8 cellular contexts compared by ENCODE assay signal in genomic region chr9:97398999-97399758, GRCh38. TPM values are rescaled to one million over a fixed set of nuclear protein-coding genes. Genes with fewer than 3 reads are reported as not detected.
DNase-seq lines count a peak whose midpoint lies in the region; ATAC-seq and TF ChIP-seq lines count a peak whose summit lies in the region.

No MANE protein-coding gene starts in this region.

- H3K9me2 ChIP-seq in PC-3 (replicated peaks; ENCODE audit: low read length): no peaks in the 10 kb centered on the region

- TF ChIP-seq EP300 in ovary (IDR thresholded peaks at IDR 0.05) (no peak), transverse colon (IDR thresholded peaks at IDR 0.05; ENCODE audit: low read depth) (no peak)

- H3K9me3 ChIP-seq in DND-41 (ENCODE audit: insufficient read depth, low read length, severe bottlenecking) (peaks cover 6% of the 10 kb centered on the region), PC-3 (ENCODE audit: low read length) (0 out of 2 replicates have a peak, but pooled peaks cover 5% of the 10 kb centered on the region), ovary (no peaks in the 10 kb centered on the region), transverse colon (peaks cover 4 to 14% of the 10 kb centered on the region in 2 donors)

- H3K79me2 ChIP-seq in DND-41 (ENCODE audit: insufficient read depth, low read length): no peaks in the 10 kb centered on the region
- H3K79me2 ChIP-seq in PC-3 (ENCODE audit: low read length): no peaks in the 10 kb centered on the region

- TF ChIP-seq POLR2A in ovary (IDR thresholded peaks at IDR 0.05): no peak
- no peak for TF ChIP-seq POLR2A in transverse colon (IDR thresholded peaks at IDR 0.05)

- H3K9ac ChIP-seq in DND-41 (ENCODE audit: low read depth, low read length) (no peak overlapping the region), PC-3 (ENCODE audit: low read length) (no peak overlapping the region)

- H4K20me1 ChIP-seq in DND-41 (ENCODE audit: insufficient read depth, low read length) (no peaks in the 10 kb centered on the region), PC-3 (ENCODE audit: low read length) (no peaks in the 10 kb centered on the region)

- H3F3A ChIP-seq in PC-3 (ENCODE audit: low read length, unreplicated experiment): no peaks in the 10 kb centered on the region

- H2AFZ ChIP-seq in DND-41 (ENCODE audit: low read depth, low read length) (peak overlapping the region; percentile 25; the same call in 1 of the 2 replicates), PC-3 (ENCODE audit: low read length) (0 out of 2 replicates have a peak overlapping the region, but pooled peaks have one; percentile 50)

- H3K36me3 ChIP-seq in DND-41 (ENCODE audit: insufficient read depth, low read length) (no peaks in the 10 kb centered on the region), PC-3 (ENCODE audit: low read depth, low read length) (no peaks in the 10 kb centered on the region), ovary (no peaks in the 10 kb centered on the region), transverse colon (no peaks in the 10 kb centered on the region)

- H3K4me1 ChIP-seq in DND-41 (ENCODE audit: insufficient read depth, low read length): no peaks in the 10 kb centered on the region
- peaks cover 18% of the 10 kb centered on the region for H3K4me1 ChIP-seq in PC-3 (ENCODE audit: insufficient read depth, low read length)
- H3K4me1 ChIP-seq in ovary (ENCODE audit: insufficient read depth): no peaks in the 10 kb centered on the region
- peaks cover 0 to 4% (median 0%) of the 10 kb centered on the region in 4 donors for H3K4me1 ChIP-seq in transverse colon

- ATAC-seq in DND-41 (ENCODE audit: insufficient read depth, low read depth) (peak; percentile 82), HG02759 (IDR thresholded peaks at IDR 0.05; ENCODE audit: unreplicated experiment) (peak; percentile 65), PC-3 (peak; percentile 96)

- no peak overlapping the region for H3K27ac ChIP-seq in DND-41 (ENCODE audit: low read length)
- H3K27ac ChIP-seq in PC-3 (ENCODE audit: low read length): peak overlapping the region; percentile 41; the same call in 1 of the 2 replicates
- H3K27ac ChIP-seq in ovary: no peak overlapping the region
- H3K27ac ChIP-seq in transverse colon: no peak overlapping the region

- intact Hi-C loops in PC-3 (cut with micrococcal nuclease) (loop anchor here (1.0 kb wide), 1 partner anchor 12 kb away; no protein-coding TSS in a partner anchor), ovary (cut with DNase I) (no loop called here), transverse colon (cut with DNase I; ENCODE audit: low total_unique reads) (loop anchor here (10.0 kb wide), 1 partner anchor 544 kb away; the partner anchor contains the start of gene ZNF782)

- BruUV-seq in PC-3 (replicated peaks; lab: Mats Ljungman, UMichigan): no TSS peak

- H3K4me3 ChIP-seq in DND-41 (ENCODE audit: low read depth in 1 of 2, low read length in 2 of 2): no peak overlapping the region
- no peak overlapping the region for H3K4me3 ChIP-seq in PC-3 (ENCODE audit: low read length)
- H3K4me3 ChIP-seq in fibroblast of villous mesenchyme (ENCODE audit: low read depth, low read length): no peak overlapping the region
- no peak overlapping the region for H3K4me3 ChIP-seq in ovary
- H3K4me3 ChIP-seq in transverse colon: no peak overlapping the region

- H3K27me3 ChIP-seq in DND-41 (ENCODE audit: insufficient read depth, low read length, poor library complexity) (no peaks in the 10 kb centered on the region), PC-3 (ENCODE audit: low read length) (no peaks in the 10 kb centered on the region), ovary (no peaks in the 10 kb centered on the region), transverse colon (no peaks in the 10 kb centered on the region)

- peak; percentile 90 for TF ChIP-seq CTCF in DND-41 (IDR thresholded peaks at IDR 0.05; ENCODE audit: borderline replicate concordance, extremely low read depth, low read length, poor library complexity, severe bottlenecking)
- TF ChIP-seq CTCF in PC-3 (conservative IDR thresholded peaks at IDR 0.05; ENCODE audit: low read depth, low read length): peak; percentile 86
- peak; percentile 96 for TF ChIP-seq CTCF in fibroblast of villous mesenchyme (IDR thresholded peaks at IDR 0.05; ENCODE audit: insufficient read depth, low read depth, low read length)
- peak in 2 of 3 donors; percentile 11 to 12 for TF ChIP-seq CTCF in ovary (IDR thresholded peaks at IDR 0.05)
- peak; percentile 83 to 97 (median 91) for TF ChIP-seq CTCF in transverse colon (IDR thresholded peaks at IDR 0.05)

- DNase-seq in DND-41 (peak; percentile 54), PC-3 (peak; percentile 92), activated T-helper 1 cell treated with Interleukin-2 at 50 U/mL for 16 hours (ENCODE audit: low read depth) (peak; percentile 49), fibroblast of villous mesenchyme (ENCODE audit: low read depth) (peak; percentile 63), ovary (peak in 1 of 5 donors; percentile 55), transverse colon (peak; percentile 86), NCI-H2107 treated with DMSO at 0.1 percent for 48 hours (lab: John Stamatoyannopoulos, UW; ENCODE audit: unreplicated experiment) (no peak)

- in situ Hi-C loops in transverse colon (cut with MboI; ENCODE audit: low pct_ligation_motif_present in 1 of 4, low pct_unique_long_range_greater_than_20kb in 1 of 4, low sequenced_read_pairs in 3 of 4): loop anchor here in 3 of 4 donors (10.0 to 25.0 kb wide), 2 partner anchors 537 to 544 kb away; partner anchors contain the start of gene ZNF782 (in 3 of the 3)

- H3K4me2 ChIP-seq in DND-41 (ENCODE audit: insufficient read depth, low read length) (no peak overlapping the region), PC-3 (ENCODE audit: low read length) (peak overlapping the region; percentile 43)

- CTCF ChIA-PET in PC-3 (lab: Charles Lee): interaction anchor here (0.5 to 0.7 kb wide), 2 partner anchors 13 to 14 kb away, joined by 3 read pairs; no protein-coding TSS in a partner anchor

- POLR2A ChIA-PET in PC-3 (lab: Charles Lee; ENCODE audit: unreplicated experiment): no interaction called here

- WGBS in ovary, 3 donors: 25 to 34% (median 26%) methylated on average over 20 of the region's 20 CpGs
- WGBS in transverse colon (ENCODE audit: low coverage in 1 of 2), 2 donors: 23 to 40% methylated on average over 1 to 20 of the region's 20 CpGs

RNA-seq across cellular contexts. Expression of gene TDRD7, which starts 12.7 kb away (rescaled TPM):
- total RNA-seq in PC-3 (2014; rRNA removed): 4.2 and 4.3 TPM in 2 replicates
- total RNA-seq in fibroblast of villous mesenchyme: 9.0 and 11.7 TPM in 2 replicates
- 10 to 100 TPM in 3 of 7 donors, 1 to 10 TPM in 4; 9.0 to 13.0 (median 9.8) TPM for total RNA-seq in ovary
- 10 to 100 TPM in 1 of 2 donors, 1 to 10 TPM in 1; 7.4 to 15.6 TPM for polyA plus RNA-seq in ovary
- total RNA-seq in transverse colon: 10 to 100 TPM; 15.0 to 47.4 (median 31.4) TPM

Comparison
In these comparisons a context has a peak if more than half of its experiments do, and no peak if none do; other contexts are left out.
1. CTCF ChIP-seq: peak in every context shown above with its lines; median percentile 96 in fibroblast of villous mesenchyme; 91 in transverse colon; 90 in DND-41; 86 in PC-3; 12 in ovary.
2. intact Hi-C loops: an anchor here in PC-3 (1.0 kb wide) and transverse colon (10.0 kb wide); none called in ovary.